Comparison of ENCODE assay signal across 8 cellular contexts in genomic region chr11:78188012-78188808, GRCh38.
A peak's percentile ranks its signal among the peaks of the same experiment; 100 is the strongest.
DNase-seq lines count a peak whose midpoint lies in the region; ATAC-seq and TF ChIP-seq lines count a peak whose summit lies in the region.

Gene KCTD21 (minus strand): TSS chr11:78188626. CDS start chr11:78174554, 14,072 bp downstream.

- peak; percentile 93 for ATAC-seq in HG03378 (IDR thresholded peaks at IDR 0.05; ENCODE audit: unreplicated experiment)
- ATAC-seq in activated CD4-positive, CD25-positive, alpha-beta regulatory T cell treated with anti-CD3 and anti-CD28 coated beads, Interleukin-2, amount 50 U/mL, for 24 hours = peak; percentile 94 to 95

- DNase-seq in AML-193 (lab: John Stamatoyannopoulos, UW) = peak; percentile 93 to 94
- peak; percentile 94 for DNase-seq in NCI-H446 treated with DMSO at 0.1 percent for 48 hours (lab: John Stamatoyannopoulos, UW)
- peak; percentile 98 for DNase-seq in cerebellar cortex (ENCODE audit: low spot score)
- peak; percentile 99 for DNase-seq in islet precursor cell
- peak; percentile 90 for DNase-seq in stimulated activated CD4-positive, alpha-beta T cell treated with anti-CD3 and anti-CD28 coated beads, Interleukin-12 subunit alpha, Interleukin-12 subunit beta, amount 100 ng/mL, for 4 hours

- TF ChIP-seq POLR2A in GM19099 (IDR thresholded peaks at IDR 0.05; ENCODE audit: extremely low read depth, insufficient read length, low read depth) = peak; percentile 59

Comparison
In these comparisons a context has a peak if more than half of its experiments do, and no peak if none do; other contexts are left out.
1. Peak in every context shown above with its lines: DNase-seq and ATAC-seq.